ENCODE assay signal across 11 cellular contexts in the genomic region with DNA sequence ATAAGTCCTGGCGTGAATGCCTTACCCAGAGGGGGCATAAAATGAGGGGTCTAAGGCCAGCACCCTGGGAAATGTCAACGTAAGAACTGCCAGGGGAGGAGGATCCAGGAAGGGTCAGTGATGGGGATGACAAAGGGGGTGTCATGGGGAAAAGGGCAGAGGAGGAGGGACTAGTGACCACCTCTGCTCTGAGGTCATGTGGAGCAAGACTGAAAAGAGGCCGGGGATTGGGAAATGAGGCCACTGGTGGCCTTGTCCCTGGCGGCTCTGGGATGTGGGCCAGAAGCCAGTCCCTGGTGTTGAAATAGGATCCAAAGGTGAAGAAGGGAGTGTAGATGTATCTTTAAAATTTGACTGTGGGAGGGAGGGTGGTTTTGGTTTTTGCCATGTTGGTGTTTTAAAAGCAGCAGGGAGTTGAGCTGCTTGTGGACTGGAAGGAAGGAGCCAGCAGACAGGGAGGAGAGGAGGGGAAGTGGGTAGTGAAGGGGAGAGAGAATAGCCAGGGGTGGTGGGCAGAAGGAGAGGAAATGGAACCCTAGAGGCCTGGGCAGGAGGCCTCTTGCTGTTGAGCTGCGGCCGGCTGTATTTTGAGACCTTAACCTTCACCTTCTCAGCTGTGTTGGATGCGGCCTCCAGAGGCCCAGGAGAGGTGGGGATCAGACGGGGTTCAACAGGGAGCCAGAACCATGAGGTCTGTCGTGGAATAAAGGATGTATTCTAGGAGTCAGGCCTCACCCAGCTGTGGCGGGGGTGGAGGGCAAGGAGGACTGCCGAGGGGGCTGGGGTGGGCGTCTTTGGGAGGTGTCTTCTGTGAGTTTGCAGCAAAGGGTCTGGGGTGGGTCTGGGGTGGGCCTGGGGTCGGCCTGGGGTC.
DNase-seq lines count a peak whose midpoint lies in the region; ATAC-seq, FAIRE-seq and TF ChIP-seq lines count a peak whose summit lies in the region.
"Had no signal": no experiment of that assay in that cellular context is flagged by ENCODE, and none has a peak within 500 bp of the region (broad histone marks: within the 10 kb centered on the region; RNA-seq: fewer than 3 reads in every experiment).

No MANE protein-coding gene starts in this region.

- H3K27ac ChIP-seq in A549 = peak overlapping the region; percentile 89 to 97

- ATAC-seq in A549 (peak; percentile 18 to 49; a peak in 4 of 6 replicates), omental fat pad (ENCODE audit: low FRiP score) (peak; percentile 62)

- POLR2A ChIA-PET in A549 (lab: Yijun Ruan, JAX) = no interaction called here

- peak; percentile 68 to 82; a peak in 3 of 5 replicates for TF ChIP-seq EP300 in A549 (IDR thresholded peaks at IDR 0.05)

- peak in 1 of 2 experiments; percentile 79 for DNase-seq in A549 (ENCODE audit: low read depth in 1 of 2, low spot score in 1 of 2)
- DNase-seq in NB4 (ENCODE audit: low read depth) = peak; percentile 57
- DNase-seq in fibroblast of villous mesenchyme (ENCODE audit: low read depth) = peak; percentile 79
- DNase-seq in omental fat pad (ENCODE audit: low spot score) = no peak
- no peak for DNase-seq in SHP77 treated with DMSO at 0.1 percent for 48 hours (lab: John Stamatoyannopoulos, UW)
- DNase-seq in occipital lobe (lab: John Stamatoyannopoulos, UW) = no peak
- no peak for DNase-seq in activated CD8-positive, alpha-beta memory T cell treated with anti-CD3 and anti-CD28 coated beads, Interleukin-2, amount 50 U/mL, for 48 hours
- no peak for DNase-seq in central memory CD4-positive, alpha-beta T cell
- DNase-seq: activated T-cell treated with anti-CD3 and anti-CD28 coated beads, Interleukin-2, amount 50 U/mL, for 1 hour; endodermal cell; NCI-H2227 treated with DMSO at 0.1 percent for 48 hours had no signal

- H3K4me3 ChIP-seq in A549 = no peak overlapping the region
- H3K4me3 ChIP-seq in NB4 (ENCODE audit: low read depth, low read length) = no peak overlapping the region
- H3K4me3 ChIP-seq in fibroblast of villous mesenchyme (ENCODE audit: low read depth, low read length) = no peak overlapping the region

- no peak for TF ChIP-seq POLR2A in A549 (IDR thresholded peaks at IDR 0.05; ENCODE audit: low read length)
- no peak for TF ChIP-seq POLR2A in NB4 (IDR thresholded peaks at IDR 0.05; ENCODE audit: extremely low read depth, insufficient read length)

- CTCF ChIA-PET in A549 (lab: Yijun Ruan, JAX) = interaction anchor here (1.2 kb wide), 1 partner anchor 78 kb away, joined by 3 read pairs; no protein-coding TSS in a partner anchor

- FAIRE-seq in A549 (lab: Jason Lieb, UNC) = no peak

- H3K9me3 ChIP-seq in A549 = no peaks in the 10 kb centered on the region

- peaks cover 56% of the 10 kb centered on the region for H3K4me1 ChIP-seq in A549

- peak in 1 of 2 experiments; percentile 36; a peak in 1 of 5 replicates for TF ChIP-seq RAD21 in A549 (conservative IDR thresholded peaks at IDR 0.05 in 1 of 2, IDR thresholded peaks at IDR 0.05 in 1 of 2)

- peak overlapping the region; percentile 73 for H3K4me2 ChIP-seq in A549

- 61% methylated on average over 10 of the region's 13 CpGs for WGBS in A549 (ENCODE audit: missing lambda C conversion rate)

- TF ChIP-seq CTCF in A549 (IDR thresholded peaks at IDR 0.05) (no peak), NB4 (IDR thresholded peaks at IDR 0.05; ENCODE audit: low read depth, low read length) (no peak), fibroblast of villous mesenchyme (IDR thresholded peaks at IDR 0.05; ENCODE audit: insufficient read depth, low read depth, low read length) (no peak), omental fat pad (IDR thresholded peaks at IDR 0.05) (no peak)

TF ChIP-seq in A549, 52 proteins besides CTCF, POLR2A, EP300 and RAD21 (continues in another document):
- TF ChIP-seq HOXB13 (CRISPR knock-in tag; IDR thresholded peaks at IDR 0.05; ENCODE audit: low read depth) (peak; percentile 42; the same call in 1 of the 2 replicates), ZSCAN20 (CRISPR knock-in tag; IDR thresholded peaks at IDR 0.05) (no peak), ZC3H11A (IDR thresholded peaks at IDR 0.05) (no peak), PHF8 (IDR thresholded peaks at IDR 0.05; ENCODE audit: borderline replicate concordance, low read depth) (no peak), JUN (IDR thresholded peaks at IDR 0.05) (peak; percentile 56 to 64; a peak in 4 of 5 replicates), POLR2AphosphoS2 (conservative IDR thresholded peaks at IDR 0.05; ENCODE audit: low read length) (no peak), EHF (CRISPR knock-in tag; IDR thresholded peaks at IDR 0.05) (no peak), CEBPB (IDR thresholded peaks at IDR 0.05) (peak; percentile 83 to 87), HDAC2 (IDR thresholded peaks at IDR 0.05) (no peak), ESRRA (IDR thresholded peaks at IDR 0.05; ENCODE audit: borderline replicate concordance, low read length) (no peak), MAZ (IDR thresholded peaks at IDR 0.05; ENCODE audit: borderline replicate concordance, low read depth, low read length) (no peak), NPAS2 (CRISPR knock-in tag; IDR thresholded peaks at IDR 0.05; ENCODE audit: borderline replicate concordance) (no peak), KDM5A (IDR thresholded peaks at IDR 0.05) (no peak), RFX5 (IDR thresholded peaks at IDR 0.05) (no peak), CHD4 (IDR thresholded peaks at IDR 0.05; ENCODE audit: borderline replicate concordance) (no peak), NR3C1 (IDR thresholded peaks at IDR 0.05) (no peak), HOXA7 (CRISPR knock-in tag; IDR thresholded peaks at IDR 0.05) (no peak), CHD2 (IDR thresholded peaks at IDR 0.05; ENCODE audit: low read length, partially characterized antibody) (no peak), TFCP2L1 (CRISPR knock-in tag; IDR thresholded peaks at IDR 0.05) (no peak), SMC3 (IDR thresholded peaks at IDR 0.05) (0 out of 3 replicates have a peak, but pooled peaks have one; percentile 18), ZNF302 (CRISPR knock-in tag; IDR thresholded peaks at IDR 0.05) (no peak), GATA3 (IDR thresholded peaks at IDR 0.05; ENCODE audit: borderline replicate concordance) (no peak), TP53 (CRISPR knock-in tag; IDR thresholded peaks at IDR 0.05) (no peak), KDM1A (IDR thresholded peaks at IDR 0.05; ENCODE audit: low read depth) (no peak), MAFK (IDR thresholded peaks at IDR 0.05; ENCODE audit: partially characterized antibody) (no peak), SREBF2 (IDR thresholded peaks at IDR 0.05) (no peak)
- TF ChIP-seq, protein P1, sequence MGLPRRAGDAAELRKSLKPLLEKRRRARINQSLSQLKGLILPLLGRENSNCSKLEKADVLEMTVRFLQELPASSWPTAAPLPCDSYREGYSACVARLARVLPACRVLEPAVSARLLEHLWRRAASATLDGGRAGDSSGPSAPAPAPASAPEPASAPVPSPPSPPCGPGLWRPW (IDR thresholded peaks at IDR 0.05) = peak; percentile 45; the same call in 1 of the 2 replicates
- TF ChIP-seq, protein P2, sequence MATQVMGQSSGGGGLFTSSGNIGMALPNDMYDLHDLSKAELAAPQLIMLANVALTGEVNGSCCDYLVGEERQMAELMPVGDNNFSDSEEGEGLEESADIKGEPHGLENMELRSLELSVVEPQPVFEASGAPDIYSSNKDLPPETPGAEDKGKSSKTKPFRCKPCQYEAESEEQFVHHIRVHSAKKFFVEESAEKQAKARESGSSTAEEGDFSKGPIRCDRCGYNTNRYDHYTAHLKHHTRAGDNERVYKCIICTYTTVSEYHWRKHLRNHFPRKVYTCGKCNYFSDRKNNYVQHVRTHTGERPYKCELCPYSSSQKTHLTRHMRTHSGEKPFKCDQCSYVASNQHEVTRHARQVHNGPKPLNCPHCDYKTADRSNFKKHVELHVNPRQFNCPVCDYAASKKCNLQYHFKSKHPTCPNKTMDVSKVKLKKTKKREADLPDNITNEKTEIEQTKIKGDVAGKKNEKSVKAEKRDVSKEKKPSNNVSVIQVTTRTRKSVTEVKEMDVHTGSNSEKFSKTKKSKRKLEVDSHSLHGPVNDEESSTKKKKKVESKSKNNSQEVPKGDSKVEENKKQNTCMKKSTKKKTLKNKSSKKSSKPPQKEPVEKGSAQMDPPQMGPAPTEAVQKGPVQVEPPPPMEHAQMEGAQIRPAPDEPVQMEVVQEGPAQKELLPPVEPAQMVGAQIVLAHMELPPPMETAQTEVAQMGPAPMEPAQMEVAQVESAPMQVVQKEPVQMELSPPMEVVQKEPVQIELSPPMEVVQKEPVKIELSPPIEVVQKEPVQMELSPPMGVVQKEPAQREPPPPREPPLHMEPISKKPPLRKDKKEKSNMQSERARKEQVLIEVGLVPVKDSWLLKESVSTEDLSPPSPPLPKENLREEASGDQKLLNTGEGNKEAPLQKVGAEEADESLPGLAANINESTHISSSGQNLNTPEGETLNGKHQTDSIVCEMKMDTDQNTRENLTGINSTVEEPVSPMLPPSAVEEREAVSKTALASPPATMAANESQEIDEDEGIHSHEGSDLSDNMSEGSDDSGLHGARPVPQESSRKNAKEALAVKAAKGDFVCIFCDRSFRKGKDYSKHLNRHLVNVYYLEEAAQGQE (IDR thresholded peaks at IDR 0.05) = no peak
- TF ChIP-seq, protein P3, sequence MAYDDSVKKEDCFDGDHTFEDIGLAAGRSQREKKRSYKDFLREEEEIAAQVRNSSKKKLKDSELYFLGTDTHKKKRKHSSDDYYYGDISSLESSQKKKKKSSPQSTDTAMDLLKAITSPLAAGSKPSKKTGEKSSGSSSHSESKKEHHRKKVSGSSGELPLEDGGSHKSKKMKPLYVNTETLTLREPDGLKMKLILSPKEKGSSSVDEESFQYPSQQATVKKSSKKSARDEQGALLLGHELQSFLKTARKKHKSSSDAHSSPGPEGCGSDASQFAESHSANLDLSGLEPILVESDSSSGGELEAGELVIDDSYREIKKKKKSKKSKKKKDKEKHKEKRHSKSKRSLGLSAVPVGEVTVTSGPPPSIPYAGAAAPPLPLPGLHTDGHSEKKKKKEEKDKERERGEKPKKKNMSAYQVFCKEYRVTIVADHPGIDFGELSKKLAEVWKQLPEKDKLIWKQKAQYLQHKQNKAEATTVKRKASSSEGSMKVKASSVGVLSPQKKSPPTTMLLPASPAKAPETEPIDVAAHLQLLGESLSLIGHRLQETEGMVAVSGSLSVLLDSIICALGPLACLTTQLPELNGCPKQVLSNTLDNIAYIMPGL (CRISPR knock-in tag; IDR thresholded peaks at IDR 0.05; ENCODE audit: borderline replicate concordance) = no peak
- TF ChIP-seq, protein P4, sequence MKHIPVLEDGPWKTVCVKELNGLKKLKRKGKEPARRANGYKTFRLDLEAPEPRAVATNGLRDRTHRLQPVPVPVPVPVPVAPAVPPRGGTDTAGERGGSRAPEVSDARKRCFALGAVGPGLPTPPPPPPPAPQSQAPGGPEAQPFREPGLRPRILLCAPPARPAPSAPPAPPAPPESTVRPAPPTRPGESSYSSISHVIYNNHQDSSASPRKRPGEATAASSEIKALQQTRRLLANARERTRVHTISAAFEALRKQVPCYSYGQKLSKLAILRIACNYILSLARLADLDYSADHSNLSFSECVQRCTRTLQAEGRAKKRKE (CRISPR knock-in tag; IDR thresholded peaks at IDR 0.05; ENCODE audit: low read depth) = no peak

Comparison
In these comparisons a context has a peak if more than half of its experiments do, and no peak if none do; other contexts are left out.
1. DNase-seq: peak in NB4 (single experiment) and fibroblast of villous mesenchyme (single experiment); none in omental fat pad (single experiment), SHP77 treated with DMSO at 0.1 percent for 48 hours (single experiment), occipital lobe (single experiment), activated CD8-positive, alpha-beta memory T cell treated with anti-CD3 and anti-CD28 coated beads, Interleukin-2, amount 50 U/mL, for 48 hours (single experiment) and central memory CD4-positive, alpha-beta T cell (single experiment).